8 cellular contexts compared by ENCODE assay signal in the genomic region with DNA sequence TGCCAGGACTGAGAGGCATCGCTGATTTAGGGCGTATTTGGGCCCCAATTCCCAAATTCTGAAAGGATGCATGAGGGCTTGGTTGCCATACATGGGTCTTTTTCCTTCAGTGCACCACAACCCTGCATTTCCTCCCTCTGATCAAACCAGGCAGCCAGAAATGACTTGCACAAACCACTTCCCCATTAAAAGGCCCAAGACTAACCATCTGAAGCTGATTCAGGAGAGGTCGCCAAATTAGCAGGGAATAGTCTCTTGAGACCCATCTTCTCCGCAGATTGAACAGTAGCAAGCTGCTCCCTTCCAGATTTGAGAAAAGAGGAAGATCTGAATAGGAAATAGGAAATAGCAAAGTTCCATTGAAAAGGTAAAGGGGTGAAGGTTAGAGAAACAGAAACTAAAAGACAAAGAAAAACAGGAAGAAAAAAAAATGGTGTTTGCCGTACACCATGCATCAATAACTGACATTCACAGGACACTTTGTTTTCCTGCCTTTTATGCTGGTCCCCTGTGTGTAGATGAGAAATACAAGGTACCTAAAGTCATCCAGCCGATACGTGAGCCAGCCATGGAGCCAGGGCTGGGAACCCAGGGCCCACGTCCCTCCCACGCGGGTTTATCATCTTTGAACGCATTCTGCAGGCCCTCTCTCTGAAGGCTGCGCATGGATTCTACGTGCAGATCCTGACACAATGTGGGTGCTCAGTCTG.
A peak's percentile ranks its signal among the peaks of the same experiment; 100 is the strongest.
DNase-seq lines count a peak whose midpoint lies in the region; ATAC-seq and TF ChIP-seq lines count a peak whose summit lies in the region.

No MANE protein-coding gene starts in this region.

- peak overlapping the region in 5 of 7 donors; percentile 30 to 60 (median 42) for H3K4me3 Mint-ChIP-seq in CD8-positive, alpha-beta memory T cell
- peak overlapping the region; percentile 19 for H3K4me3 Mint-ChIP-seq in central memory CD8-positive, alpha-beta T cell
- no peak overlapping the region for H3K4me3 Mint-ChIP-seq in H9

- 74 to 80% methylated on average over 13 of the region's 13 CpGs for WGBS in upper lobe of left lung, 2 donors
- no CpG with 5 or more reads among the region's 13 CpGs for WGBS in H9 (ENCODE audit: extremely low coverage, insufficient read length, low lambda C conversion rate)

- no peaks in the 10 kb centered on the region for H3K9me3 ChIP-seq in CD8-positive, alpha-beta memory T cell (ENCODE audit: low read length)
- H3K9me3 ChIP-seq in upper lobe of left lung (no peaks in the 10 kb centered on the region), H9 (ENCODE audit: control insufficient read depth, low read depth, low read length) (no peaks in the 10 kb centered on the region)

- peaks cover 5 to 9% (median 5%) of the 10 kb centered on the region in 3 donors for H3K4me1 Mint-ChIP-seq in CD8-positive, alpha-beta memory T cell
- peaks cover 7% of the 10 kb centered on the region for H3K4me1 Mint-ChIP-seq in central memory CD8-positive, alpha-beta T cell
- no peaks in the 10 kb centered on the region for H3K4me1 Mint-ChIP-seq in H9

- H3K14ac ChIP-seq in H9 (ENCODE audit: insufficient read depth, low read length): no peak overlapping the region; the same call in 1 of the 2 replicates

- H2BK20ac ChIP-seq in H9 (ENCODE audit: low read depth, low read length, poor library complexity, severe bottlenecking): no peak overlapping the region

- H3K27ac Mint-ChIP-seq in CD8-positive, alpha-beta memory T cell: peak overlapping the region in 5 of 8 donors; percentile 0 to 49 (median 16)
- no peak overlapping the region for H3K27ac Mint-ChIP-seq in central memory CD8-positive, alpha-beta T cell (ENCODE audit: low read depth)
- H3K27ac Mint-ChIP-seq in H9: no peak overlapping the region; a peak in 1 of 7 replicates

- no peaks in the 10 kb centered on the region for H3K9me3 Mint-ChIP-seq in CD8-positive, alpha-beta memory T cell
- H3K9me3 Mint-ChIP-seq in central memory CD8-positive, alpha-beta T cell: no peaks in the 10 kb centered on the region
- no peaks in the 10 kb centered on the region for H3K9me3 Mint-ChIP-seq in H9

- no peaks in the 10 kb centered on the region for H3K36me3 Mint-ChIP-seq in CD8-positive, alpha-beta memory T cell
- H3K36me3 Mint-ChIP-seq in central memory CD8-positive, alpha-beta T cell (ENCODE audit: insufficient read depth): no peaks in the 10 kb centered on the region
- H3K36me3 Mint-ChIP-seq in H9 (ENCODE audit: insufficient read depth in 1 of 3, low read depth in 3 of 3): no peaks in the 10 kb centered on the region

- no peak for TF ChIP-seq POLR2A in upper lobe of left lung (IDR thresholded peaks at IDR 0.05)

- H3K56ac ChIP-seq in H9 (ENCODE audit: insufficient read length, low read depth, low read length): no peak overlapping the region

- H3K4me3 ChIP-seq in CD8-positive, alpha-beta memory T cell (ENCODE audit: low read length): peak overlapping the region; percentile 13
- H3K4me3 ChIP-seq in HL-60 (replicated peaks; ENCODE audit: insufficient read depth, low read length) (peak overlapping the region; percentile 3), upper lobe of left lung (peak overlapping the region in 2 of 4 donors; percentile 2 to 3)

- CTCF ChIA-PET in CD8-positive, alpha-beta memory T cell (lab: Charles Lee): no interaction called here

- no peaks in the 10 kb centered on the region for H3K36me3 ChIP-seq in CD8-positive, alpha-beta memory T cell (ENCODE audit: insufficient read depth, low read length)
- no peaks in the 10 kb centered on the region for H3K36me3 ChIP-seq in upper lobe of left lung

- H4K5ac ChIP-seq in H9 (ENCODE audit: insufficient read length, low read depth, low read length): no peak overlapping the region

- no peak overlapping the region for H3K4ac ChIP-seq in H9 (ENCODE audit: low read depth, low read length)

- H3K79me2 ChIP-seq in H9 (ENCODE audit: insufficient read depth, low read length): no peaks in the 10 kb centered on the region

- no peak overlapping the region for H2BK5ac ChIP-seq in H9 (ENCODE audit: insufficient read length, low read length)

- no peak overlapping the region for H2BK120ac ChIP-seq in H9 (ENCODE audit: low read depth, low read length, poor library complexity, severe bottlenecking)

- H2BK12ac ChIP-seq in H9 (ENCODE audit: insufficient read length, low read depth, low read length): no peak overlapping the region

- H3K27me3 ChIP-seq in CD8-positive, alpha-beta memory T cell (ENCODE audit: insufficient read depth, low read length, poor library complexity, severe bottlenecking): no peaks in the 10 kb centered on the region
- H3K27me3 ChIP-seq in HL-60 (ENCODE audit: insufficient read depth, poor library complexity, severe bottlenecking): no peaks in the 10 kb centered on the region
- no peaks in the 10 kb centered on the region for H3K27me3 ChIP-seq in upper lobe of left lung
- H3K27me3 ChIP-seq in H9 (ENCODE audit: insufficient read depth, low read length): no peaks in the 10 kb centered on the region

- no peaks in the 10 kb centered on the region for H3K23me2 ChIP-seq in H9 (ENCODE audit: insufficient read length, low read depth, low read length, poor library complexity, severe bottlenecking)

- TF ChIP-seq CTCF in HL-60 (IDR thresholded peaks at IDR 0.05; ENCODE audit: insufficient read depth, low read length) (no peak), upper lobe of left lung (IDR thresholded peaks at IDR 0.05) (no peak), H9 (conservative IDR thresholded peaks at IDR 0.05) (no peak)

- DNase-seq in CD8-positive, alpha-beta memory T cell: peak in 1 of 5 donors; percentile 14
- DNase-seq in HL-60 (ENCODE audit: low read depth in 1 of 2, low spot score in 1 of 2): peak; percentile 15 to 74
- DNase-seq in central memory CD8-positive, alpha-beta T cell (ENCODE audit: low spot score in 2 of 2): no peak
- DNase-seq in upper lobe of left lung: no peak
- DNase-seq in H9: no peak
- no peak for DNase-seq in SHP77 (lab: John Stamatoyannopoulos, UW)
- no peak for DNase-seq in NCI-H82 treated with DMSO at 0.1 percent for 48 hours (lab: John Stamatoyannopoulos, UW; ENCODE audit: unreplicated experiment)

- H2BK15ac ChIP-seq in H9 (ENCODE audit: low read depth, low read length): no peak overlapping the region

- ATAC-seq in GM19463 (IDR thresholded peaks at IDR 0.05; ENCODE audit: unreplicated experiment) (peak; percentile 88), upper lobe of left lung (ENCODE audit: low FRiP score in 2 of 2) (peak; percentile 15 to 53)
- no peak for ATAC-seq in central memory CD8-positive, alpha-beta T cell (replicated peaks; ENCODE audit: extremely low read depth, poor library complexity, severe bottlenecking)

- peaks cover 1 to 2% of the 10 kb centered on the region in 2 donors for H3K27me3 Mint-ChIP-seq in CD8-positive, alpha-beta memory T cell
- peaks cover 4% of the 10 kb centered on the region for H3K27me3 Mint-ChIP-seq in central memory CD8-positive, alpha-beta T cell
- H3K27me3 Mint-ChIP-seq in H9 (ENCODE audit: low read depth): no peaks in the 10 kb centered on the region

- no peak overlapping the region for H2AFZ ChIP-seq in H9 (ENCODE audit: low read length)

- no peak overlapping the region for H3K23ac ChIP-seq in H9 (ENCODE audit: insufficient read length, low read depth, low read length)

- no peak for TF ChIP-seq EP300 in upper lobe of left lung (IDR thresholded peaks at IDR 0.05)

- no peak overlapping the region for H3T11ph ChIP-seq in H9 (ENCODE audit: low read length)

- H3K4me1 ChIP-seq in CD8-positive, alpha-beta memory T cell (ENCODE audit: insufficient read depth, low read length): peaks cover 3% of the 10 kb centered on the region
- peaks cover 6 to 12% (median 9%) of the 10 kb centered on the region in 4 donors for H3K4me1 ChIP-seq in upper lobe of left lung
- H3K4me1 ChIP-seq in H9 (ENCODE audit: insufficient read depth, low read length): no peaks in the 10 kb centered on the region

- POLR2A ChIA-PET in CD8-positive, alpha-beta memory T cell (lab: Charles Lee): no interaction called here

- no peaks in the 10 kb centered on the region for H4K20me1 ChIP-seq in H9 (ENCODE audit: control insufficient read depth, insufficient read depth, insufficient read length)

- no peak overlapping the region for H3K9ac ChIP-seq in H9 (ENCODE audit: extremely low read depth, insufficient read length, low read length)

- H4K8ac ChIP-seq in H9 (replicated peaks; ENCODE audit: insufficient read length, low read depth, low read length): no peak overlapping the region

- no peak overlapping the region for H2AK5ac ChIP-seq in H9 (ENCODE audit: insufficient read length, low read length)

- no peaks in the 10 kb centered on the region for H3K79me1 ChIP-seq in H9 (ENCODE audit: insufficient read depth, low read depth, low read length, poor library complexity, severe bottlenecking)

- H3K27ac ChIP-seq in CD8-positive, alpha-beta memory T cell (ENCODE audit: low read depth, low read length): no peak overlapping the region
- H3K27ac ChIP-seq in HL-60 (replicated peaks) (peak overlapping the region; percentile 68), upper lobe of left lung (peak overlapping the region in 3 of 4 donors; percentile 22 to 41 (median 36)), H9 (ENCODE audit: insufficient read length, low read depth, low read length) (no peak overlapping the region)

- H3K4me2 ChIP-seq in H9 (ENCODE audit: insufficient read depth, insufficient read length, low read length): no peak overlapping the region

- H3K18ac ChIP-seq in H9 (ENCODE audit: insufficient read length, low read depth, low read length): no peak overlapping the region

- no peak overlapping the region for H4K91ac ChIP-seq in H9 (ENCODE audit: insufficient read length, low read depth, low read length)

Comparison
In these comparisons a context has a peak if more than half of its experiments do, and no peak if none do; other contexts are left out.
1. DNase-seq: peak in HL-60 (2 of 2); none in central memory CD8-positive, alpha-beta T cell (0 of 2), upper lobe of left lung (0 of 2), H9 (single experiment), SHP77 (0 of 2) and NCI-H82 treated with DMSO at 0.1 percent for 48 hours (single experiment).
2. H3K27ac ChIP-seq: peak in HL-60 (single experiment) and upper lobe of left lung (3 of 4); none in CD8-positive, alpha-beta memory T cell (single experiment) and H9 (single experiment).
3. H3K27ac Mint-ChIP-seq: peak in CD8-positive, alpha-beta memory T cell (5 of 8); none in central memory CD8-positive, alpha-beta T cell (single experiment) and H9 (0 of 3).
4. H3K4me3 Mint-ChIP-seq: peak in CD8-positive, alpha-beta memory T cell (5 of 7) and central memory CD8-positive, alpha-beta T cell (single experiment); none in H9 (0 of 2).